Comparison of ENCODE assay signal across 12 cellular contexts in the genomic region with DNA sequence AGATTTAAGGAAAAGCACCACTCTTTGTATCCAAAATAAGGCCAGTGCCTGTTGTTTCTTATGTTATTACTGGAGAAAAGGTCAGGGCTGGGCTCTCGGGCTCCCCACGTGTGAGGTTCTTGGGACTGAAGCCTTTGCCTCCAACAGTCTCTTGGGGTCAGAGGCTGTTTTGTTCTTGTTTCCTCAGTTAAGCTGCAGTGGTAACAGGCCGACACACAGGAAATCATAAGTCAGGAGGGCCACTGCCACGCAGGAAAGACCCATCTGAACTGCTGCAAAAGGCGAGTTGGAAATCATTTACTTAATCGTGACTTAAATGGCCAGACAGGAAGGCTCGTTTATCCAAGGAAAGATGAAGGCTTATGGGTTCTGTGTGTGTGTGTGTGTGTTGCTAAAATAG. TPM values are rescaled to one million over a fixed set of nuclear protein-coding genes. Genes with fewer than 3 reads are reported as not detected.
DNase-seq lines count a peak whose midpoint lies in the region; ATAC-seq and TF ChIP-seq lines count a peak whose summit lies in the region.
"Had no signal": no experiment of that assay in that cellular context is flagged by ENCODE, and none has a peak within 500 bp of the region (broad histone marks: within the 10 kb centered on the region; RNA-seq: fewer than 3 reads in every experiment).

No MANE protein-coding gene starts in this region.

- peaks cover 0 to 28% (median 12%) of the 10 kb centered on the region in 11 experiments; a peak in 12 of 22 replicates for H3K9me3 ChIP-seq in BLaER1 treated with 17β-estradiol and CSF1 and Interleukin-3, amounts not matched to agents 10 nM and 100 nM (replicated peaks in 1 of 11)
- H3K9me3 ChIP-seq in GM23248 (ENCODE audit: low read depth), result no peaks in the 10 kb centered on the region
- H3K9me3 ChIP-seq: adrenal gland had no signal

- H3K9ac ChIP-seq in BLaER1 treated with 17β-estradiol and CSF1 and Interleukin-3, amounts not matched to agents 10 nM and 100 nM, result peak overlapping the region; percentile 44 to 79 (median 69)
- H3K9ac ChIP-seq in GM23248, result no peak overlapping the region

- H3K27me3 Mint-ChIP-seq in activated B cell treated with CpG ODN at 0.5 μM for 24 hours, result no peaks in the 10 kb centered on the region
- H3K27me3 Mint-ChIP-seq: naive B cell had no signal

- no peaks in the 10 kb centered on the region for H3K36me3 Mint-ChIP-seq in activated B cell treated with CpG ODN at 0.5 μM for 24 hours (ENCODE audit: low read depth)
- H3K36me3 Mint-ChIP-seq: CD4-positive, CD25-positive, alpha-beta regulatory T cell; naive B cell had no signal

- no peaks in the 10 kb centered on the region for H4K20me1 ChIP-seq in BLaER1 treated with 17β-estradiol and CSF1 and Interleukin-3, amounts not matched to agents 10 nM and 100 nM
- no peaks in the 10 kb centered on the region for H4K20me1 ChIP-seq in GM23248 (ENCODE audit: insufficient read depth)

- 69 to 70% methylated on average over 7 of the region's 7 CpGs for WGBS in GM23248 (ENCODE audit: low coverage in 1 of 2, low lambda C conversion rate in 2 of 2, missing lambda C conversion rate in 2 of 2), 2 experiments

- no peaks in the 10 kb centered on the region for H3K79me2 ChIP-seq in GM23248 (ENCODE audit: insufficient read depth)

- peak overlapping the region; percentile 73 to 94 (median 89) for H3K27ac ChIP-seq in BLaER1 treated with 17β-estradiol and CSF1 and Interleukin-3, amounts not matched to agents 10 nM and 100 nM
- peak overlapping the region; percentile 60 for H3K27ac ChIP-seq in GM23248
- H3K27ac ChIP-seq: adrenal gland had no signal

- H3K4me3 ChIP-seq in BLaER1 treated with 17β-estradiol and CSF1 and Interleukin-3, amounts not matched to agents 10 nM and 100 nM, result peak overlapping the region in 1 of 10 experiments; percentile 12; a peak in 2 of 20 replicates
- no peak overlapping the region for H3K4me3 ChIP-seq in GM23248
- H3K4me3 ChIP-seq: adrenal gland had no signal

- H3K4me1 Mint-ChIP-seq in activated B cell treated with CpG ODN at 0.5 μM for 24 hours, result peaks cover 31% of the 10 kb centered on the region

- POLR2A ChIA-PET in activated B cell treated with CpG ODN at 0.5 μM for 24 hours (lab: Charles Lee), result interaction anchor here (0.6 to 3.0 kb wide), 10 partner anchors 39 to 155 kb away, joined by 3 to 15 read pairs (median 6); a partner anchor contains a TSS

- no peaks in the 10 kb centered on the region for H3K36me3 ChIP-seq in BLaER1 treated with 17β-estradiol and CSF1 and Interleukin-3, amounts not matched to agents 10 nM and 100 nM
- no peaks in the 10 kb centered on the region for H3K36me3 ChIP-seq in GM23248 (ENCODE audit: low read depth)
- H3K36me3 ChIP-seq: adrenal gland had no signal

- H3K9me3 Mint-ChIP-seq in activated B cell treated with CpG ODN at 0.5 μM for 24 hours, result no peaks in the 10 kb centered on the region
- H3K9me3 Mint-ChIP-seq: CD4-positive, CD25-positive, alpha-beta regulatory T cell; naive B cell had no signal

- peak overlapping the region; percentile 77 for H3K27ac Mint-ChIP-seq in activated B cell treated with CpG ODN at 0.5 μM for 24 hours
- H3K27ac Mint-ChIP-seq: CD4-positive, CD25-positive, alpha-beta regulatory T cell had no signal

- no peak for TF ChIP-seq CTCF in activated B cell treated with CpG ODN at 0.5 μM for 24 hours (IDR thresholded peaks at IDR 0.05)

- peak overlapping the region; percentile 52 to 84 (median 79) for H3K4me2 ChIP-seq in BLaER1 treated with 17β-estradiol and CSF1 and Interleukin-3, amounts not matched to agents 10 nM and 100 nM
- H3K4me2 ChIP-seq in GM23248 (ENCODE audit: unreplicated experiment), result peak overlapping the region; percentile 23

- DNase-seq in GM23248 (no peak), activated B cell treated with CpG ODN at 0.5 μM for 24 hours (no peak), glomerular visceral epithelial cell (ENCODE audit: extremely low spot score) (peak; percentile 46), OCI-M2 (lab: John Stamatoyannopoulos, UW; ENCODE audit: unreplicated experiment) (no peak), cortex of kidney (lab: John Stamatoyannopoulos, UW) (no peak)
- no peak for DNase-seq in stimulated activated CD4-positive, alpha-beta T cell treated with anti-CD3 and anti-CD28 coated beads, Interleukin-4, amount 100 ng/mL, for 24 hours
- DNase-seq: naive B cell had no signal

- intact Hi-C loops in activated B cell treated with CpG ODN at 0.5 μM for 24 hours (cut with micrococcal nuclease), result loop anchor here (1.0 kb wide), 1 partner anchor 39 kb away; no protein-coding TSS in a partner anchor

- no peaks in the 10 kb centered on the region for H3K27me3 ChIP-seq in BLaER1 treated with 17β-estradiol and CSF1 and Interleukin-3, amounts not matched to agents 10 nM and 100 nM
- no peaks in the 10 kb centered on the region for H3K27me3 ChIP-seq in GM23248 (replicated peaks; ENCODE audit: insufficient read depth)
- H3K27me3 ChIP-seq: adrenal gland had no signal

- CTCF ChIA-PET in activated B cell treated with CpG ODN at 0.5 μM for 24 hours (lab: Charles Lee), result interaction anchor here (12.5 kb wide), 1 partner anchor 129 kb away, joined by 302 read pairs; no protein-coding TSS in a partner anchor

- peak overlapping the region; percentile 0 for H3K4me3 Mint-ChIP-seq in activated B cell treated with CpG ODN at 0.5 μM for 24 hours
- H3K4me3 Mint-ChIP-seq: CD4-positive, CD25-positive, alpha-beta regulatory T cell; naive B cell had no signal

- H3K4me1 ChIP-seq in BLaER1 treated with 17β-estradiol and CSF1 and Interleukin-3, amounts not matched to agents 10 nM and 100 nM, result peaks cover 35 to 77% (median 64%) of the 10 kb centered on the region in 10 experiments
- peaks cover 48% of the 10 kb centered on the region for H3K4me1 ChIP-seq in GM23248 (ENCODE audit: insufficient read depth)

- ATAC-seq in activated B cell treated with CpG ODN at 0.5 μM for 24 hours (ENCODE audit: low read depth), result peak; percentile 59
- ATAC-seq in HG02763 (IDR thresholded peaks at IDR 0.05; ENCODE audit: unreplicated experiment), result no peak

- H2AFZ ChIP-seq in GM23248, result peak overlapping the region; percentile 33; the same call in 1 of the 2 replicates

- in situ Hi-C loops in GM23248 (cut with MboI), result no loop called here

- no peaks in the 10 kb centered on the region for H3K9me2 ChIP-seq in GM23248 (ENCODE audit: insufficient read depth)

- peaks cover 34% of the 10 kb centered on the region for H3F3A ChIP-seq in GM23248 (ENCODE audit: insufficient read depth)

RNA-seq across cellular contexts. Expression of a gene that starts 30.3 kb away (rescaled TPM):
- not detected in 2 replicates for total RNA-seq in GM23248 (2014; rRNA removed; shearing (Covaris generic))
- polyA plus RNA-seq in GM23248 (2016; fragmentation: Nextera tagmentation; extraction: Ambion mirVana), result not detected in 2 replicates
- total RNA-seq in activated B cell treated with CpG ODN at 0.5 μM for 24 hours, result not detected in 2 replicates
- total RNA-seq: adrenal gland; CD4-positive, CD25-positive, alpha-beta regulatory T cell; SK-MEL-5 had no signal
- polyA plus RNA-seq: adrenal gland; CD4-positive, CD25-positive, alpha-beta regulatory T cell had no signal

RNA-seq across cellular contexts. Expression of a gene that starts 44.1 kb away (rescaled TPM):
- 0.86 and 3.8 TPM in 2 replicates for total RNA-seq in GM23248 (2014; rRNA removed; shearing (Covaris generic))
- polyA plus RNA-seq in GM23248 (2016; fragmentation: Nextera tagmentation; extraction: Ambion mirVana), result 1.1 and 2.2 TPM in 2 replicates
- total RNA-seq in activated B cell treated with CpG ODN at 0.5 μM for 24 hours, result 0.53 and 0.71 TPM in 2 replicates
- polyA plus RNA-seq: CD4-positive, CD25-positive, alpha-beta regulatory T cell had no signal
